ENCODE assay signal across 20 cellular contexts in the genomic region with DNA sequence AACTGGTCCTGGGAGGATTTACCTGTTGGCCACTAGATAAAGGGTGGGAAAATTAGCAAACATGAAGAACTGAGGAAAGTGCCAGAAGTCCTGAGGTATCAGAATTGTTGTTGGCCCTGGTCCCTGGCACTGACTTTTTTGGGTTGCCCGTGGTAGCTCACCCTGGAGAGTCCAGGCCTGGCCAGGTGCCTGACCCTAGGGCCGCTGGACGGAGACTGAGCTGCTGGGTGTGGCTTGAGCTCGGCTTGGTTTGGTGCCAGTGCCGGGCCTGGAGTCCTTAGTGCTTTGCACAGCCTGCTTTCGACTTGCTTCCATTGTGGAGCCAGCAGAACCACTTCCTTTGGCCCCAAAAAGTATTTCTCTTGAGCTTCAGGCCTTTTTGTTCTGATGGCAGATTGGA.
"Had no signal": no experiment of that assay in that cellular context is flagged by ENCODE, and none has a peak within 500 bp of the region (broad histone marks: within the 10 kb centered on the region; RNA-seq: fewer than 3 reads in every experiment).

No MANE protein-coding gene starts in this region.

- H3K27me3 ChIP-seq: esophagus muscularis mucosa, foreskin keratinocyte, neural progenitor cell, spleen, upper lobe of right lung had no signal

- H3K27ac Mint-ChIP-seq: activated CD4-positive, alpha-beta T cell treated with anti-CD3 and anti-CD28 coated beads, Interleukin-2, amount 10 ng/mL, durations not matched to agents 7 days and 5 days; activated naive CD4-positive, alpha-beta T cell treated with anti-CD3 and anti-CD28 coated beads, Interleukin-2, amount 10 ng/mL, durations not matched to agents 7 days and 5 days; activated T-helper 17 cell treated with anti-CD3 and anti-CD28 coated beads, Interleukin-2, amount 50 U/mL, for 72 hours; brain; neural progenitor cell; stimulated activated memory B cell treated with anti-CD40 and anti-IgM and Interleukin-4, amounts not matched to agents 10 μg/mL and 1 μg/mL and 100 μg/mL, for 72 hours; T-helper 1 cell treated with Interleukin-12 subunit alpha and Interleukin-12 subunit beta and Interleukin-4 antibody, amounts not matched to agents 30 μg/mL and 1 μg/mL, for 36 hours had no signal

- H3K27me3 Mint-ChIP-seq: activated CD4-positive, alpha-beta T cell treated with anti-CD3 and anti-CD28 coated beads, Interleukin-2, amount 10 ng/mL, durations not matched to agents 7 days and 5 days; activated naive CD4-positive, alpha-beta T cell treated with anti-CD3 and anti-CD28 coated beads, Interleukin-2, amount 10 ng/mL, durations not matched to agents 7 days and 5 days; activated T-helper 17 cell treated with anti-CD3 and anti-CD28 coated beads, Interleukin-2, amount 50 U/mL, for 72 hours; brain; stimulated activated memory B cell treated with anti-CD40 and anti-IgM and Interleukin-4, amounts not matched to agents 10 μg/mL and 1 μg/mL and 100 μg/mL, for 72 hours had no signal

- H3K4me1 Mint-ChIP-seq: activated CD4-positive, alpha-beta T cell treated with anti-CD3 and anti-CD28 coated beads, Interleukin-2, amount 10 ng/mL, durations not matched to agents 7 days and 5 days; activated naive CD4-positive, alpha-beta T cell treated with anti-CD3 and anti-CD28 coated beads, Interleukin-2, amount 10 ng/mL, durations not matched to agents 7 days and 5 days; brain; neural progenitor cell; stimulated activated memory B cell treated with anti-CD40 and anti-IgM and Interleukin-4, amounts not matched to agents 10 μg/mL and 1 μg/mL and 100 μg/mL, for 72 hours had no signal

- H3K4me3 ChIP-seq: esophagus muscularis mucosa, lower lobe of right lung, neural progenitor cell, spleen, upper lobe of right lung had no signal

- H3K9me3 Mint-ChIP-seq: activated CD4-positive, alpha-beta T cell treated with anti-CD3 and anti-CD28 coated beads, Interleukin-2, amount 10 ng/mL, durations not matched to agents 7 days and 5 days; activated naive CD4-positive, alpha-beta T cell treated with anti-CD3 and anti-CD28 coated beads, Interleukin-2, amount 10 ng/mL, durations not matched to agents 7 days and 5 days; activated T-helper 17 cell treated with anti-CD3 and anti-CD28 coated beads, Interleukin-2, amount 50 U/mL, for 72 hours; brain; neural progenitor cell; stimulated activated memory B cell treated with anti-CD40 and anti-IgM and Interleukin-4, amounts not matched to agents 10 μg/mL and 1 μg/mL and 100 μg/mL, for 72 hours; T-helper 1 cell treated with Interleukin-12 subunit alpha and Interleukin-12 subunit beta and Interleukin-4 antibody, amounts not matched to agents 30 μg/mL and 1 μg/mL, for 36 hours had no signal

- H3K4me3 Mint-ChIP-seq: activated CD4-positive, alpha-beta T cell treated with anti-CD3 and anti-CD28 coated beads, Interleukin-2, amount 10 ng/mL, durations not matched to agents 7 days and 5 days; activated naive CD4-positive, alpha-beta T cell treated with anti-CD3 and anti-CD28 coated beads, Interleukin-2, amount 10 ng/mL, durations not matched to agents 7 days and 5 days; activated T-helper 17 cell treated with anti-CD3 and anti-CD28 coated beads, Interleukin-2, amount 50 U/mL, for 72 hours; brain; neural progenitor cell; stimulated activated memory B cell treated with anti-CD40 and anti-IgM and Interleukin-4, amounts not matched to agents 10 μg/mL and 1 μg/mL and 100 μg/mL, for 72 hours; T-helper 1 cell treated with Interleukin-12 subunit alpha and Interleukin-12 subunit beta and Interleukin-4 antibody, amounts not matched to agents 30 μg/mL and 1 μg/mL, for 36 hours had no signal

- DNase-seq: activated CD4-positive, alpha-beta T cell treated with anti-CD3 and anti-CD28 coated beads, Interleukin-2, amount 10 ng/mL, durations not matched to agents 7 days and 5 days; activated CD4-positive, CD25-positive, alpha-beta regulatory T cell; activated CD8-positive, alpha-beta memory T cell treated with anti-CD3 and anti-CD28 coated beads for 24 hours; activated naive CD4-positive, alpha-beta T cell treated with anti-CD3 and anti-CD28 coated beads, Interleukin-2, amount 10 ng/mL, durations not matched to agents 7 days and 5 days; amniotic stem cell; cerebellar nuclear complex; foreskin keratinocyte; kidney; lower lobe of right lung; midbrain; spleen; stimulated activated CD4-positive, alpha-beta T cell treated with anti-CD3 and anti-CD28 coated beads, Interleukin-1b, Interleukin-23, amount 100 ng/mL, for 48 hours; upper lobe of right lung had no signal

- H3K9me3 ChIP-seq: esophagus muscularis mucosa, lower lobe of right lung, spleen, upper lobe of right lung had no signal

- ATAC-seq: activated T-helper 17 cell treated with anti-CD3 and anti-CD28 coated beads, Interleukin-2, amount 50 U/mL, for 72 hours; foreskin keratinocyte; lower lobe of right lung; stimulated activated memory B cell treated with anti-CD40 and anti-IgM and Interleukin-4, amounts not matched to agents 10 μg/mL and 1 μg/mL and 100 μg/mL, for 72 hours; upper lobe of right lung had no signal

- H3K36me3 ChIP-seq: neural progenitor cell had no signal

- H3K4me1 ChIP-seq: foreskin keratinocyte, lower lobe of right lung, neural progenitor cell, parathyroid adenoma, upper lobe of right lung had no signal

- H3K27ac ChIP-seq: foreskin keratinocyte, lower lobe of right lung, neural progenitor cell, parathyroid adenoma, spleen, upper lobe of right lung had no signal
